ENCODE assay signal across 1 cellular context in the genomic region with DNA sequence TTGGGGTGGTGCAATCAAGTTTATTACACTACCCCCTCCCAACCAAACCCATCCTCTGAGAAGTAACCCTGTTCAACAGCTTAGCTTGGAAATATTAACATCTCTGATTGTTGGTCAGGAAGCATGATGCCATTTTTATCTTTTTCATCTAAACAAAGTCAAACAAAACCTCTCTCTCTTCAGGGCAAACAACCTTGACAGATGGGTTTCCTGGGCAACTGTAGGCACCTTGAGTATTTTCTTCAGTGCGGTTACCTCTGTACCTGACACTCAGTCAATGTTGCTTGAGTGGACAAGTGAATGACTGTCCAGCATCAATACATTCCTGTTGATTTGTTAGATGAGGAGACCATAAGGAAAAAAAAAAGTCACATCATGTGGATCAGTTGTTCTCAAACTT.
TF ChIP-seq lines count a peak whose summit lies in the region.

No MANE protein-coding gene starts in this region.

TF ChIP-seq in IMR-90, 13 proteins besides CTCF, POLR2A, EP300 and RAD21 (continued from another document):
- TF ChIP-seq NFE2L2 (IDR thresholded peaks at IDR 0.05; ENCODE audit: low read depth, low read length), result no peak
- TF ChIP-seq MXI1 (IDR thresholded peaks at IDR 0.05; ENCODE audit: borderline replicate concordance, low read depth, low read length), result no peak
- TF ChIP-seq BHLHE40 (IDR thresholded peaks at IDR 0.05; ENCODE audit: low read depth, low read length), result no peak
- TF ChIP-seq CHD1 (IDR thresholded peaks at IDR 0.05; ENCODE audit: low read depth, low read length), result no peak
- no peak for TF ChIP-seq MAFK (IDR thresholded peaks at IDR 0.05; ENCODE audit: low read depth, low read length)
